In genomic region chr19:2050991-2051770, GRCh38 we compare ENCODE assay signal across 8 cellular contexts. TPM values are rescaled to one million over a fixed set of nuclear protein-coding genes. Genes with fewer than 3 reads are reported as not detected.
DNase-seq lines count a peak whose midpoint lies in the region; ATAC-seq and TF ChIP-seq lines count a peak whose summit lies in the region.

TSS of gene MKNK2 (minus strand) at chr19:2051244. CDS start at chr19:2050851, 393 bp downstream.

- H3K9me3 ChIP-seq in neuron (ENCODE audit: low read length) (no peaks in the 10 kb centered on the region), subcutaneous abdominal adipose tissue (ENCODE audit: control insufficient read depth in 5 of 5, low read length in 5 of 5) (no peaks in the 10 kb centered on the region)

- H3K9ac ChIP-seq in subcutaneous abdominal adipose tissue (ENCODE audit: low read length in 5 of 5) = peak within 1 kb of the TSS; percentile 89 to 95 (median 90)

- ATAC-seq in GM21825 (IDR thresholded peaks at IDR 0.05; ENCODE audit: unreplicated experiment) = peak; percentile 38
- peak; percentile 68 for ATAC-seq in foreskin keratinocyte

- DNase-seq in ELF-1 (ENCODE audit: low read depth, low spot score) (peak; percentile 92), SHP77 treated with DMSO at 0.1 percent for 48 hours (lab: John Stamatoyannopoulos, UW) (peak; percentile 15), activated gamma-delta T cell treated with Interleukin-2 at 50 U/mL for 16 hours (peak; percentile 96), foreskin keratinocyte (peak in 1 of 2 donors; percentile 59)

- H3K27me3 ChIP-seq in foreskin keratinocyte = no peaks in the 10 kb centered on the region
- H3K27me3 ChIP-seq in neuron (ENCODE audit: insufficient read depth, low read length) = no peaks in the 10 kb centered on the region
- H3K27me3 ChIP-seq in subcutaneous abdominal adipose tissue (ENCODE audit: control insufficient read depth in 5 of 5, insufficient read depth in 4 of 5, low read length in 5 of 5) = peaks cover 0 to 4% (median 0%) of the 10 kb centered on the region in 5 donors

- H3K27ac ChIP-seq in foreskin keratinocyte = peak within 1 kb of the TSS; percentile 28
- H3K27ac ChIP-seq in subcutaneous abdominal adipose tissue (ENCODE audit: low read depth, low read length) = peak within 1 kb of the TSS; percentile 98

- H3K36me3 ChIP-seq in neuron (ENCODE audit: insufficient read depth, low read length) = peaks cover 17% of the 10 kb centered on the region
- H3K36me3 ChIP-seq in subcutaneous abdominal adipose tissue (ENCODE audit: control insufficient read depth in 5 of 5, insufficient read depth in 5 of 5, low read length in 5 of 5) = peaks cover 0 to 22% (median 16%) of the 10 kb centered on the region in 5 donors

- TF ChIP-seq CTCF in LNCAP (IDR thresholded peaks at IDR 0.05) (peak; percentile 48; the same call in 1 of the 2 replicates), foreskin keratinocyte (conservative IDR thresholded peaks at IDR 0.05) (peak; percentile 93)

- peak within 1 kb of the TSS; percentile 12 for H2AFZ ChIP-seq in neuron (ENCODE audit: low read depth, low read length)

- H3K4me3 ChIP-seq in neuron (ENCODE audit: low read length) = peak within 1 kb of the TSS; percentile 76
- H3K4me3 ChIP-seq in subcutaneous abdominal adipose tissue (ENCODE audit: low read depth in 1 of 5, low read length in 5 of 5) = peak within 1 kb of the TSS; percentile 72 to 98 (median 93)

- H3K4me1 ChIP-seq in foreskin keratinocyte (peaks cover 5% of the 10 kb centered on the region), neuron (ENCODE audit: insufficient read depth, low read length) (peaks cover 33% of the 10 kb centered on the region), subcutaneous abdominal adipose tissue (ENCODE audit: control insufficient read depth in 5 of 5, insufficient read depth in 5 of 5, low read length in 5 of 5) (peaks cover 24 to 76% (median 72%) of the 10 kb centered on the region in 5 donors)

RNA-seq across cellular contexts. Expression of gene MKNK2, which starts in this region (rescaled TPM):
- total RNA-seq in foreskin keratinocyte = 65.6 and 69.4 TPM in 2 replicates
- polyA plus RNA-seq in foreskin keratinocyte = 45.3 and 58.3 TPM in 2 replicates
